23 cellular contexts compared by ENCODE assay signal in the genomic region with DNA sequence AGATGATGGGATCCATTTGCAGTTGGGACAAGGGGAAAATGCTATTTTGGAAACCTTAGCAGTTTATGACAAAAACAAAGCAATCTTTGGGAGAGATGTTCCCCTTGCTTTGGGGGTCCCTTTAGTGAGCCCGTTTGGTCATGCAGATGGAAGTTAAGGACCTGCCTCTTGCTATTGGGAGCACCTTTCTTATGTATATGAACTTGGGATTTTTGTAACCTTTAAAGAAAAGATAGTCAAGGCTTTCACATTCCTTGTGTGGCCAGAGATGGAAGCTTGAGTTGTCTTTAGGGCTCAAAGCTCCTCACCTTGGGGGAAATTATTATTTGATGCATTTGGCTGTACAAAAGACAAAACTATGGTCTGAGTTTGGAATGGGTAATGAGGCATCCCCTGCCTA.
"Had no signal": no experiment of that assay in that cellular context is flagged by ENCODE, and none has a peak within 500 bp of the region (broad histone marks: within the 10 kb centered on the region; RNA-seq: fewer than 3 reads in every experiment).

No MANE protein-coding gene starts in this region.

- H3K9me3 ChIP-seq: body of pancreas, esophagus squamous epithelium, mucosa of descending colon, testis, transverse colon had no signal

- H3K36me3 ChIP-seq: esophagus squamous epithelium, left ventricle myocardium inferior, transverse colon had no signal

- DNase-seq: activated CD4-positive, alpha-beta T cell treated with anti-CD3 and anti-CD28 coated beads for 36 hours; activated CD4-positive, CD25-positive, alpha-beta regulatory T cell; activated CD8-positive, alpha-beta memory T cell treated with anti-CD3 and anti-CD28 coated beads, Interleukin-2, amount 10 ng/mL, durations not matched to agents 7 days and 5 days; activated CD8-positive, alpha-beta T cell treated with anti-CD3 and anti-CD28 coated beads, Interleukin-2, amount 10 ng/mL, durations not matched to agents 7 days and 5 days; activated T-cell treated with anti-CD3 and anti-CD28 coated beads, Interleukin-2, amount 50 U/mL, for 48 hours; anterior cingulate cortex; body of pancreas; effector CD8-positive, alpha-beta T cell; esophagus squamous epithelium; foreskin melanocyte; islet precursor cell; left ventricle myocardium inferior; mucosa of descending colon; posterior cingulate gyrus; right cardiac atrium; stimulated activated CD4-positive, alpha-beta T cell treated with anti-CD3 and anti-CD28 coated beads, Interleukin-4, amount 100 ng/mL, for 1 hour; stimulated activated naive CD8-positive, alpha-beta T cell treated with anti-CD3 and anti-CD28 coated beads, Interleukin-15, Interleukin-2, amounts not matched to agents 100 U/mL and 50 U/mL, for 24 hours; T-helper 17 cell; testis; transverse colon had no signal

- H3K4me3 ChIP-seq: body of pancreas, esophagus squamous epithelium, left ventricle myocardium inferior, lung, mucosa of descending colon, testis, transverse colon had no signal

- H3K4me1 ChIP-seq: body of pancreas, esophagus squamous epithelium, left ventricle myocardium inferior, testis, transverse colon had no signal

- ATAC-seq: activated CD4-positive, alpha-beta T cell treated with anti-CD3 and anti-CD28 coated beads for 36 hours; activated CD8-positive, alpha-beta memory T cell treated with anti-CD3 and anti-CD28 coated beads, Interleukin-2, amount 10 ng/mL, durations not matched to agents 7 days and 5 days; activated CD8-positive, alpha-beta T cell treated with anti-CD3 and anti-CD28 coated beads, Interleukin-2, amount 10 ng/mL, durations not matched to agents 7 days and 5 days; activated naive CD4-positive, alpha-beta T cell treated with anti-CD3 and anti-CD28 coated beads, Interleukin-2, amount 50 U/mL, for 72 hours; body of pancreas; mucosa of descending colon; right cardiac atrium; stimulated activated naive CD8-positive, alpha-beta T cell treated with anti-CD3 and anti-CD28 coated beads, Interleukin-15, Interleukin-2, amounts not matched to agents 100 U/mL and 50 U/mL, for 24 hours; T-helper 17 cell had no signal

- H3K27me3 ChIP-seq: body of pancreas, esophagus squamous epithelium, testis, transverse colon had no signal

- H3K27ac ChIP-seq: body of pancreas, epithelial cell of prostate, esophagus squamous epithelium, left ventricle myocardium inferior, testis, transverse colon had no signal
